ENCODE assay signal across 8 cellular contexts in genomic region chrX:49199906-49200771, GRCh38. TPM values are rescaled to one million over a fixed set of nuclear protein-coding genes. Genes with fewer than 3 reads are reported as not detected.
DNase-seq lines count a peak whose midpoint lies in the region; ATAC-seq and TF ChIP-seq lines count a peak whose summit lies in the region.

Gene SYP (minus strand): TSS chrX:49200193. CDS start chrX:49200186, 7 bp downstream.

- no peaks in the 10 kb centered on the region for H3K27me3 ChIP-seq in BJ (ENCODE audit: control insufficient read depth, insufficient read depth, low read length)

- ATAC-seq in HG03378 (IDR thresholded peaks at IDR 0.05; ENCODE audit: unreplicated experiment) = peak; percentile 88

- CTCF ChIA-PET in BJ (lab: Yijun Ruan, JAX) = no interaction called here

- DNase-seq in BJ (ENCODE audit: low read depth) (peak; percentile 27), NCI-H510A treated with DMSO at 0.1 percent for 48 hours (lab: John Stamatoyannopoulos, UW) (peak; percentile 68), dedifferentiated amniotic fluid mesenchymal stem cell (ENCODE audit: extremely low spot score) (peak; percentile 58), lower leg skin (ENCODE audit: low spot score in 2 of 2) (peak; percentile 80 to 97)
- peak; percentile 70 to 76 for DNase-seq in activated CD4-positive, alpha-beta T cell treated with anti-CD3 and anti-CD28 coated beads, Interleukin-2, amount 50 U/mL, for 24 hours (ENCODE audit: low read depth in 1 of 2, low spot score in 1 of 2)
- DNase-seq in stimulated activated CD4-positive, alpha-beta T cell treated with anti-CD3 and anti-CD28 coated beads, Interleukin-4, amount 100 ng/mL, for 4 hours = peak; percentile 85 to 88

- H3K36me3 ChIP-seq in BJ (ENCODE audit: control insufficient read depth, insufficient read depth, low read length) = no peaks in the 10 kb centered on the region

- intact Hi-C loops in lower leg skin (cut with DNase I; ENCODE audit: low total_unique reads) = no loop called here

- H3K4me3 ChIP-seq in BJ (ENCODE audit: low read depth, low read length) (no peak within 1 kb of the TSS), lower leg skin (ENCODE audit: low read depth, poor library complexity, severe bottlenecking) (no peak within 1 kb of the TSS)

- TF ChIP-seq CTCF in BJ (IDR thresholded peaks at IDR 0.05; ENCODE audit: insufficient read depth, low read depth, low read length) = no peak
- TF ChIP-seq CTCF in lower leg skin (IDR thresholded peaks at IDR 0.05) = no peak

- TF ChIP-seq POLR2A in GM19099 (IDR thresholded peaks at IDR 0.05; ENCODE audit: extremely low read depth, insufficient read length, low read depth) = peak; percentile 82
- no peak for TF ChIP-seq POLR2A in lower leg skin (IDR thresholded peaks at IDR 0.05)

- 1 to 42% methylated on average over 15 to 43 of the region's 61 CpGs for WGBS in lower leg skin, 2 donors

- POLR2A ChIA-PET in BJ (lab: Charles Lee) = no interaction called here

RNA-seq across cellular contexts. Expression of gene SYP, which starts in this region (rescaled TPM):
- 0.07 and 0.10 TPM in 2 replicates for polyA plus RNA-seq in BJ (2011; rRNA removed)
- not detected in 2 replicates for polyA minus RNA-seq in BJ (2011; rRNA and poly(A)+ RNA removed)
- 1 to 10 TPM in 2 of 4 donors, under 1 TPM in 2; 0.88 to 4.8 (median 1.7) TPM for total RNA-seq in lower leg skin

Comparison
In these comparisons a context has a peak if more than half of its experiments do, and no peak if none do; other contexts are left out.
1. Peak in DNase-seq in BJ; RNA of the gene not detected or under 1 TPM.
2. DNase-seq: peak in every context shown above with its lines; median percentile 88 in lower leg skin; 86 in stimulated activated CD4-positive, alpha-beta T cell treated with anti-CD3 and anti-CD28 coated beads, Interleukin-4, amount 100 ng/mL, for 4 hours; 73 in activated CD4-positive, alpha-beta T cell treated with anti-CD3 and anti-CD28 coated beads, Interleukin-2, amount 50 U/mL, for 24 hours; 68 in NCI-H510A treated with DMSO at 0.1 percent for 48 hours; 58 in dedifferentiated amniotic fluid mesenchymal stem cell; 27 in BJ.